Comparison of ENCODE assay signal across 1 cellular context in genomic region chr16:12609937-12610699, GRCh38.
TF ChIP-seq lines count a peak whose summit lies in the region.

No MANE protein-coding gene starts in this region.

TF ChIP-seq in HepG2, 621 proteins besides CTCF, POLR2A, EP300 and RAD21 (continued from another document and continues in another):
- TF ChIP-seq NAIF1 (CRISPR knock-in tag; IDR thresholded peaks at IDR 0.05; ENCODE audit: borderline replicate concordance): no peak
- TF ChIP-seq CREB3 (CRISPR knock-in tag; IDR thresholded peaks at IDR 0.05): no peak
- no peak; the same call in 1 of the 2 replicates for TF ChIP-seq ZMYM2 (CRISPR knock-in tag; IDR thresholded peaks at IDR 0.05)
- TF ChIP-seq LRRFIP1 (CRISPR knock-in tag; conservative IDR thresholded peaks at IDR 0.05): no peak
- TF ChIP-seq NBN (conservative IDR thresholded peaks at IDR 0.05): no peak
- TF ChIP-seq CREBL2 (CRISPR knock-in tag; IDR thresholded peaks at IDR 0.05; ENCODE audit: borderline replicate concordance): no peak
- TF ChIP-seq MTERF4 (CRISPR knock-in tag; IDR thresholded peaks at IDR 0.05): no peak
- TF ChIP-seq ZNF574 (CRISPR knock-in tag; IDR thresholded peaks at IDR 0.05): no peak
- TF ChIP-seq ZNF670 (CRISPR knock-in tag; IDR thresholded peaks at IDR 0.05; ENCODE audit: borderline replicate concordance): no peak
- no peak for TF ChIP-seq ZNF746 (CRISPR knock-in tag; IDR thresholded peaks at IDR 0.05)
- TF ChIP-seq ZNF713 (CRISPR knock-in tag; IDR thresholded peaks at IDR 0.05): no peak
- no peak for TF ChIP-seq ZNF20 (CRISPR knock-in tag; IDR thresholded peaks at IDR 0.05)
- no peak for TF ChIP-seq ZNF558 (CRISPR knock-in tag; IDR thresholded peaks at IDR 0.05; ENCODE audit: borderline replicate concordance)
- no peak for TF ChIP-seq ZNF776 (CRISPR knock-in tag; IDR thresholded peaks at IDR 0.05)
- no peak for TF ChIP-seq SRY (CRISPR knock-in tag; IDR thresholded peaks at IDR 0.05)
- 0 out of 2 replicates have a peak, but pooled peaks have one; percentile 42 for TF ChIP-seq ZGPAT (CRISPR knock-in tag; IDR thresholded peaks at IDR 0.05)
- TF ChIP-seq ZNF891 (CRISPR knock-in tag; IDR thresholded peaks at IDR 0.05): no peak
- TF ChIP-seq HNRNPUL1 (IDR thresholded peaks at IDR 0.05; ENCODE audit: low read depth, low read length): no peak
- no peak for TF ChIP-seq ZNF7 (CRISPR knock-in tag; IDR thresholded peaks at IDR 0.05)
- TF ChIP-seq RXRA (CRISPR knock-in tag; IDR thresholded peaks at IDR 0.05): peak; percentile 52; the same call in 1 of the 2 replicates
- peak; percentile 43; the same call in 1 of the 2 replicates for TF ChIP-seq HDAC2 (CRISPR knock-in tag; IDR thresholded peaks at IDR 0.05)
- TF ChIP-seq ELF3 (CRISPR knock-in tag; IDR thresholded peaks at IDR 0.05): no peak
- no peak for TF ChIP-seq ZNF747 (CRISPR knock-in tag; IDR thresholded peaks at IDR 0.05; ENCODE audit: borderline replicate concordance)
- TF ChIP-seq SMAD3 (CRISPR knock-in tag; IDR thresholded peaks at IDR 0.05): no peak
- no peak for TF ChIP-seq SP5 (CRISPR knock-in tag; IDR thresholded peaks at IDR 0.05; ENCODE audit: borderline replicate concordance, low read depth)
- TF ChIP-seq MATR3 (CRISPR knock-in tag; IDR thresholded peaks at IDR 0.05): no peak
- no peak for TF ChIP-seq ZNF446 (CRISPR knock-in tag; IDR thresholded peaks at IDR 0.05)
- TF ChIP-seq ZBTB1 (CRISPR knock-in tag; IDR thresholded peaks at IDR 0.05; ENCODE audit: borderline replicate concordance): no peak
- TF ChIP-seq ZNF430 (CRISPR knock-in tag; IDR thresholded peaks at IDR 0.05): no peak
- no peak for TF ChIP-seq HDAC6 (IDR thresholded peaks at IDR 0.05; ENCODE audit: low read depth, low read length)
- no peak for TF ChIP-seq TCF7L2 (IDR thresholded peaks at IDR 0.05; ENCODE audit: low read depth, low read length)
- TF ChIP-seq ZNF674 (CRISPR knock-in tag; IDR thresholded peaks at IDR 0.05; ENCODE audit: low read depth): no peak
- TF ChIP-seq SALL2 (CRISPR knock-in tag; IDR thresholded peaks at IDR 0.05): no peak
- no peak for TF ChIP-seq PRDM10 (CRISPR knock-in tag; IDR thresholded peaks at IDR 0.05; ENCODE audit: low read depth)
- TF ChIP-seq TOPORS (CRISPR knock-in tag; IDR thresholded peaks at IDR 0.05): no peak
- no peak for TF ChIP-seq MEIS2 (CRISPR knock-in tag; IDR thresholded peaks at IDR 0.05)
- TF ChIP-seq PHF5A (CRISPR knock-in tag; IDR thresholded peaks at IDR 0.05; ENCODE audit: low read depth, unreplicated experiment): no peak
- no peak for TF ChIP-seq IKZF1 (IDR thresholded peaks at IDR 0.05)
- no peak for TF ChIP-seq ZNF609 (CRISPR knock-in tag; IDR thresholded peaks at IDR 0.05; ENCODE audit: borderline replicate concordance)
- TF ChIP-seq PAXIP1 (CRISPR knock-in tag; conservative IDR thresholded peaks at IDR 0.05): peak; percentile 47; the same call in 1 of the 2 replicates
- TF ChIP-seq ISX (CRISPR knock-in tag; conservative IDR thresholded peaks at IDR 0.05): no peak
- no peak for TF ChIP-seq ZNF709 (CRISPR knock-in tag; IDR thresholded peaks at IDR 0.05)
- TF ChIP-seq YEATS4 (CRISPR knock-in tag; IDR thresholded peaks at IDR 0.05; ENCODE audit: borderline replicate concordance): 0 out of 2 replicates have a peak, but pooled peaks have one; percentile 16
- TF ChIP-seq SCMH1 (CRISPR knock-in tag; IDR thresholded peaks at IDR 0.05; ENCODE audit: borderline replicate concordance): no peak
- TF ChIP-seq SNAPC2 (CRISPR knock-in tag; IDR thresholded peaks at IDR 0.05): no peak; the same call in 1 of the 2 replicates
